ENCODE assay signal across 8 cellular contexts in the genomic region with DNA sequence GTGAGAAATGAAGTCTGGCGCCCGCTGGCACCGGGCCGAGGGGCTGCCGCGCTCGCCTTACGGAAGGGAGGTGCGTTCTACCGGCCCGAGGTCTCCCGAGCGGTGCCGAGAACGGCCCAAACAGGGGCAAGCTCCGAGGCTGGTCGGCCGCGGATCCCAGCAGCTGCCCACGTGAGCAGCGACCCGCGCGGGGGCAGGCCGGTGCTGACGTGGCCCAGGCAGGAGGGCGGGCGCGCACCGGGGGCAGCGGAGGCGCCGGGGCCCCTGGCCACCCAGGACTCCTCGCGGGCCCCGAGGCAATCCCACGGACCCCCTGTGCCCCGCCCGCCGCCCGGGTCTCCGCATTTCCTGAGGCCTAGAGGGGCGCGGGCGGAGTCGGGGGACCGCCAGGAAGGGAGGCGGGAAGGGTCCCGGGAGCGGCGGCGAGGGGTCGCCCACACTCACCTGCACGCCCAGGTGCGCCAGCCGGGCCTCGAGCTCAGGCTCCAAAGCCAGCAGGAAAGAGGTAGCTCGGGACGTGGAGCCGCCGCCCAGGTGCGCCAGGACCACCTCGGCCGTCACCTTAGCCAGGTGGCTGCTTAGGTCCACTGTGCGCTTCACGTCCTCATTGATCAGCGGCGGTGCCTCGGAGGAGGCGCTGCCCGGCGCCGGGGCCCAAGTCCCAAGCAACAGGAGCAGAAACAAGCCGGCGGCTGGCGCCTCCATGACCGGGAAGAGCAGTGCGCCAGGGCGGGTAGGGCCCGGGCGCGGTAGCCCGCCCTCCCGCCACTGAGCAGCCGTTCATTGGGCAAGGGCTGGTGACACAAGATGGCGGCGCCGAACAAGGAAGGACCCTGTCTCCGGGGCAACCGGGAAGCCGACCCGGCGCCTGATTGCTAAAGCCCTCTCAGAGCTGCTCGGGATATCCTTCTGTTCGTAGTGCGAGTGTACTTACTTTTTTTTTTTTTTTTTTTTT. TPM values are rescaled to one million over a fixed set of nuclear protein-coding genes. Genes with fewer than 3 reads are reported as not detected.
A peak's percentile ranks its signal among the peaks of the same experiment; 100 is the strongest.
DNase-seq lines count a peak whose midpoint lies in the region; ATAC-seq and TF ChIP-seq lines count a peak whose summit lies in the region.

TSS of gene RPN1 (minus strand) at position 723 of the 955 bp plus-strand sequence. CDS start at position 705, 18 bp downstream.

- H3K36me3 Mint-ChIP-seq in activated CD4-positive, alpha-beta T cell treated with anti-CD3 and anti-CD28 coated beads, Interleukin-2, amount 10 ng/mL, durations not matched to agents 7 days and 5 days (ENCODE audit: low read depth), result peaks cover 4% of the 10 kb centered on the region

- no peak for TF ChIP-seq CTCF in C4-2B (conservative IDR thresholded peaks at IDR 0.05)

- intact Hi-C loops in left colon (cut with DNase I, micrococcal nuclease), result no loop called here

- H3K27ac Mint-ChIP-seq in activated CD4-positive, alpha-beta T cell treated with anti-CD3 and anti-CD28 coated beads, Interleukin-2, amount 10 ng/mL, durations not matched to agents 7 days and 5 days, result peak within 1 kb of the TSS; percentile 92

- POLR2A ChIA-PET in activated CD4-positive, alpha-beta T cell treated with anti-CD3 and anti-CD28 coated beads, Interleukin-2, amount 10 ng/mL, durations not matched to agents 7 days and 5 days (lab: Charles Lee), result interaction anchor here (0.7 kb wide), 1 partner anchor 154 kb away, joined by 3 read pairs; no protein-coding TSS in a partner anchor

- DNase-seq in NCI-H69 (lab: John Stamatoyannopoulos, UW) (peak; percentile 92), cortex of kidney (lab: John Stamatoyannopoulos, UW) (peak; percentile 22), left colon (peak; percentile 97 to 98)
- DNase-seq in activated CD4-positive, alpha-beta T cell treated with anti-CD3 and anti-CD28 coated beads, Interleukin-2, amount 10 ng/mL, durations not matched to agents 7 days and 5 days, result peak; percentile 97
- peak; percentile 88 to 89 for DNase-seq in stimulated activated CD4-positive, alpha-beta T cell treated with anti-CD3 and anti-CD28 coated beads, Interleukin-1b, Interleukin-23, amount 100 ng/mL, for 4 hours (ENCODE audit: low read depth in 2 of 2)

- peak within 1 kb of the TSS; percentile 99 for H3K27ac ChIP-seq in C4-2B

- H3K27me3 Mint-ChIP-seq in activated CD4-positive, alpha-beta T cell treated with anti-CD3 and anti-CD28 coated beads, Interleukin-2, amount 10 ng/mL, durations not matched to agents 7 days and 5 days, result no peaks in the 10 kb centered on the region

- peaks cover 45% of the 10 kb centered on the region for H3K4me1 Mint-ChIP-seq in activated CD4-positive, alpha-beta T cell treated with anti-CD3 and anti-CD28 coated beads, Interleukin-2, amount 10 ng/mL, durations not matched to agents 7 days and 5 days

- H3K4me3 Mint-ChIP-seq in activated CD4-positive, alpha-beta T cell treated with anti-CD3 and anti-CD28 coated beads, Interleukin-2, amount 10 ng/mL, durations not matched to agents 7 days and 5 days, result peak within 1 kb of the TSS; percentile 84

- ATAC-seq in GM19372 (IDR thresholded peaks at IDR 0.05; ENCODE audit: low read depth, unreplicated experiment) (peak; percentile 92), HG03521 (IDR thresholded peaks at IDR 0.05; ENCODE audit: unreplicated experiment) (peak; percentile 87), left colon (peak; percentile 99)

- CTCF ChIA-PET in activated CD4-positive, alpha-beta T cell treated with anti-CD3 and anti-CD28 coated beads, Interleukin-2, amount 10 ng/mL, durations not matched to agents 7 days and 5 days (lab: Charles Lee), result interaction anchor here (0.6 to 2.4 kb wide), 9 partner anchors 13 to 511 kb away, joined by 3 to 12 read pairs (median 4); no protein-coding TSS in a partner anchor

- H3K9me3 Mint-ChIP-seq in activated CD4-positive, alpha-beta T cell treated with anti-CD3 and anti-CD28 coated beads, Interleukin-2, amount 10 ng/mL, durations not matched to agents 7 days and 5 days, result no peaks in the 10 kb centered on the region

RNA-seq across cellular contexts. Expression of gene RPN1, which starts in this region (rescaled TPM):
- 100 to 1,000 TPM; 164 to 177 TPM for total RNA-seq in activated CD4-positive, alpha-beta T cell treated with anti-CD3 and anti-CD28 coated beads, Interleukin-2, amount 10 ng/mL, durations not matched to agents 7 days and 5 days
- 100 to 1,000 TPM; 167 to 202 TPM for total RNA-seq in left colon

Comparison
In these comparisons a context has a peak if more than half of its experiments do, and no peak if none do; other contexts are left out.
1. Peak in every context shown above with its lines: DNase-seq, ATAC-seq and H3K27ac ChIP-seq.
2. DNase-seq: peak in every context shown above with its lines; median percentile 98 in left colon; 97 in activated CD4-positive, alpha-beta T cell treated with anti-CD3 and anti-CD28 coated beads, Interleukin-2, amount 10 ng/mL, durations not matched to agents 7 days and 5 days; 92 in NCI-H69; 88 in stimulated activated CD4-positive, alpha-beta T cell treated with anti-CD3 and anti-CD28 coated beads, Interleukin-1b, Interleukin-23, amount 100 ng/mL, for 4 hours; 22 in cortex of kidney.